12 cellular contexts compared by ENCODE assay signal in the genomic region with DNA sequence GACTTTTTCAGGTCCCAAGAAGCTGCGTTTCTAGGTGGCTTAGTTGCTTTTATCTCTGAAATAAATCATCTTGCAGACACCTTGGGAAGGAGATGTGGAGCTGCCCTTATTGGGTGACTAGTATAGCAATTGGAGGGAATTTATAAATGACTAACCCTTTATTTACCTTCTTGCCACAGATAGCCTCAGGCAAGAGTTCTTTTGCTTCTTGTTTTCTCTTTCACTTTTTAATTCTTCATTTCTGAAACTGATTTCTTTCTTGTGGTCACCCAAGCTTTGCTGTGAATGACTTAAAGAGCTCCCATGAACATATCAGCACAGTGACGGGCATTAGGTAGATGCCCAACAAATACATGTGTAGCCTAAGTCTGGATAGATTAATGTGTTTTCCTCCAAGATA. TPM values are rescaled to one million over a fixed set of nuclear protein-coding genes. Genes with fewer than 3 reads are reported as not detected.
DNase-seq lines count a peak whose midpoint lies in the region; ATAC-seq and TF ChIP-seq lines count a peak whose summit lies in the region.
"Had no signal": no experiment of that assay in that cellular context is flagged by ENCODE, and none has a peak within 500 bp of the region (broad histone marks: within the 10 kb centered on the region; RNA-seq: fewer than 3 reads in every experiment).

No MANE protein-coding gene starts in this region.

- no peaks in the 10 kb centered on the region for H3K9me3 ChIP-seq in CD4-positive, alpha-beta memory T cell (ENCODE audit: control insufficient read depth in 1 of 2, low read length in 2 of 2)
- H3K9me3 ChIP-seq: ascending aorta, psoas muscle had no signal

- H3K27me3 Mint-ChIP-seq in CD4-positive, alpha-beta memory T cell = peaks cover 0 to 1% of the 10 kb centered on the region in 2 donors

- H3K27ac ChIP-seq in foreskin keratinocyte = peak overlapping the region; percentile 90
- H3K27ac ChIP-seq in CD4-positive, alpha-beta memory T cell (ENCODE audit: low read depth, low read length) = no peak overlapping the region
- no peak overlapping the region for H3K27ac ChIP-seq in substantia nigra (ENCODE audit: low read depth, low read length, poor library complexity, severe bottlenecking)
- H3K27ac ChIP-seq: ascending aorta, psoas muscle had no signal

- H3K36me3 Mint-ChIP-seq in CD4-positive, alpha-beta memory T cell = no peaks in the 10 kb centered on the region

- CTCF ChIA-PET in CD4-positive, alpha-beta memory T cell (lab: Charles Lee; ENCODE audit: partially characterized antibody) = no interaction called here

- H3K4me1 ChIP-seq in foreskin keratinocyte = peaks cover 36% of the 10 kb centered on the region
- no peaks in the 10 kb centered on the region for H3K4me1 ChIP-seq in CD4-positive, alpha-beta memory T cell (ENCODE audit: insufficient read depth, low read length)
- H3K4me1 ChIP-seq: ascending aorta, psoas muscle had no signal

- H3K4me3 ChIP-seq in CD4-positive, alpha-beta memory T cell (ENCODE audit: low read length in 2 of 2) = no peak overlapping the region
- H3K4me3 ChIP-seq: ascending aorta, psoas muscle had no signal

- POLR2A ChIA-PET in CD4-positive, alpha-beta memory T cell (lab: Charles Lee; ENCODE audit: partially characterized antibody) = no interaction called here

- intact Hi-C loops in CD4-positive, alpha-beta memory T cell (cut with micrococcal nuclease) = no loop called here

- DNase-seq in foreskin keratinocyte = peak; percentile 74 to 81
- DNase-seq in stimulated activated CD4-positive, alpha-beta T cell treated with anti-CD3 and anti-CD28 coated beads, Interleukin-15, amount 100 ng/mL, for 24 hours = no peak
- no peak for DNase-seq in putamen (ENCODE audit: low spot score)
- DNase-seq in CD4-positive, alpha-beta memory T cell = no peak
- DNase-seq in substantia nigra (lab: John Stamatoyannopoulos, UW) = no peak
- DNase-seq: psoas muscle had no signal

- no peaks in the 10 kb centered on the region for H3K36me3 ChIP-seq in CD4-positive, alpha-beta memory T cell (ENCODE audit: insufficient read depth, low read length)
- H3K36me3 ChIP-seq: ascending aorta had no signal

- no peak for TF ChIP-seq CTCF in foreskin keratinocyte (conservative IDR thresholded peaks at IDR 0.05)

- H3K4me1 Mint-ChIP-seq in CD4-positive, alpha-beta memory T cell = no peaks in the 10 kb centered on the region

- H3K27ac Mint-ChIP-seq in CD4-positive, alpha-beta memory T cell = no peak overlapping the region
- H3K27ac Mint-ChIP-seq: stimulated activated naive CD8-positive, alpha-beta T cell treated with anti-CD3 and anti-CD28 coated beads, Interleukin-15, Interleukin-2, amounts not matched to agents 100 ng/mL and 50 ng/mL, for 24 hours; T-helper 2 cell treated with Interferon-gamma antibody and Interleukin-4, amounts not matched to agents 5 μg/mL and 100 μg/mL, for 36 hours had no signal

- no peaks in the 10 kb centered on the region for H3K27me3 ChIP-seq in foreskin keratinocyte
- H3K27me3 ChIP-seq in CD4-positive, alpha-beta memory T cell (ENCODE audit: insufficient read depth, low read length) = no peaks in the 10 kb centered on the region
- H3K27me3 ChIP-seq: ascending aorta had no signal

- H3K4me3 Mint-ChIP-seq in CD4-positive, alpha-beta memory T cell = no peak overlapping the region
- H3K4me3 Mint-ChIP-seq: stimulated activated naive CD8-positive, alpha-beta T cell treated with anti-CD3 and anti-CD28 coated beads, Interleukin-15, Interleukin-2, amounts not matched to agents 100 ng/mL and 50 ng/mL, for 24 hours; T-helper 2 cell treated with Interferon-gamma antibody and Interleukin-4, amounts not matched to agents 5 μg/mL and 100 μg/mL, for 36 hours had no signal

- no peaks in the 10 kb centered on the region for H3K9me3 Mint-ChIP-seq in CD4-positive, alpha-beta memory T cell
- H3K9me3 Mint-ChIP-seq: stimulated activated naive CD8-positive, alpha-beta T cell treated with anti-CD3 and anti-CD28 coated beads, Interleukin-15, Interleukin-2, amounts not matched to agents 100 ng/mL and 50 ng/mL, for 24 hours; T-helper 2 cell treated with Interferon-gamma antibody and Interleukin-4, amounts not matched to agents 5 μg/mL and 100 μg/mL, for 36 hours had no signal

- peak; percentile 80 for ATAC-seq in GM18873 (IDR thresholded peaks at IDR 0.05; ENCODE audit: low FRiP score, unreplicated experiment)
- peak; percentile 98 for ATAC-seq in GM21786 (IDR thresholded peaks at IDR 0.05; ENCODE audit: unreplicated experiment)
- peak; percentile 88 for ATAC-seq in HG03460 (IDR thresholded peaks at IDR 0.05; ENCODE audit: unreplicated experiment)
- peak; percentile 39 for ATAC-seq in foreskin keratinocyte
- ATAC-seq: psoas muscle had no signal

RNA-seq across cellular contexts. Expression of a gene that starts 3.0 kb away (rescaled TPM):
- 2.8 and 3.3 TPM in 2 replicates for total RNA-seq in foreskin keratinocyte
- polyA plus RNA-seq in foreskin keratinocyte = 1.4 and 2.0 TPM in 2 replicates
- not detected for total RNA-seq in CD4-positive, alpha-beta memory T cell
- polyA plus RNA-seq in CD4-positive, alpha-beta memory T cell = not detected
- total RNA-seq: ascending aorta had no signal

Comparison
In these comparisons a context has a peak if more than half of its experiments do, and no peak if none do; other contexts are left out.
1. ATAC-seq: peak in every context shown above with its lines; median percentile 98 in GM21786; 88 in HG03460; 80 in GM18873; 39 in foreskin keratinocyte.
2. DNase-seq: peak in foreskin keratinocyte (2 of 2); none in stimulated activated CD4-positive, alpha-beta T cell treated with anti-CD3 and anti-CD28 coated beads, Interleukin-15, amount 100 ng/mL, for 24 hours (single experiment), putamen (single experiment), CD4-positive, alpha-beta memory T cell (0 of 5) and substantia nigra (0 of 49).